Comparison of ENCODE assay signal across 8 cellular contexts in the genomic region with DNA sequence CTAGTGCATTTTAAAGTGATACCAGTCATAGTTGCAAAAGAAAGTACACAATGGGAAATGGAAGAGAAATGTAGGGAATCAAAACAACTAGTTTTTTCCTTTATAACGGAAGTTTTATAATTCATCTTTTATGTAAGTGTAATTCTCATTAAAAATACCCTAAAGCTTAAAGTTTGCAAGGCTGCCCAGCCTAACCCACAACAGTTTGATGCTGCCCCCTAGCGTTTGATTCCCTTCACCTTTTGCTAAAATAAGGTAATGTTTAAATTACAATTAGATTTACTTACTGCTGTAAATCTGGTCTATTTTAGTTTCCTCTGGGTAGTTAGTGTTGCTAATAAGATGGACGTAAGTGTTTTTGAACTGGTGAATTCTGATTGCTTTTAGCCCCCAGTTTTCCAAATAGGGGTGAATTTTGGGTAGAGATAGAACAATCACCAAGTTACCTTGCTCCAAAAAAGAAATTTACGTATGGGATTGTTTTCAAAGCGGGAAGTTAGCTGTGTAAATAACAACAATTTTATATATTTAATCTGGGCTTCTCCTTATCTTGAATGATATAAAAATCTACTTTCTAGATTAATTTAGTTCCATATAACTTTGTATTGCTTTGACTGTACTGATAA. TPM values are rescaled to one million over a fixed set of nuclear protein-coding genes. Genes with fewer than 3 reads are reported as not detected.
DNase-seq lines count a peak whose midpoint lies in the region; ATAC-seq, FAIRE-seq and TF ChIP-seq lines count a peak whose summit lies in the region.

No MANE protein-coding gene starts in this region.

- ATAC-seq in GM18517 (IDR thresholded peaks at IDR 0.05; ENCODE audit: unreplicated experiment), result no peak

- no peaks in the 10 kb centered on the region for H3K27me3 ChIP-seq in HUES6 (ENCODE audit: control insufficient read depth, insufficient read depth, low read length)

- DNase-seq in D341Med (ENCODE audit: low spot score), result peak; percentile 29
- DNase-seq in RCC 7860 (ENCODE audit: low spot score), result peak; percentile 38
- peak; percentile 65 for DNase-seq in activated T-helper 2 cell treated with anti-CD3 and anti-CD28 coated beads, Interferon-gamma antibody, Interleukin-2, Interleukin-4, amounts not matched to agents 10 μg/mL and 5 μg/mL and 100 μg/mL, durations not matched to agents 14 hours and 24 hours and 36 hours (ENCODE audit: low spot score)
- peak; percentile 50 to 87 for DNase-seq in foreskin fibroblast
- peak; percentile 43 for DNase-seq in progenitor cell of endocrine pancreas (ENCODE audit: low spot score, unreplicated experiment)
- DNase-seq in urothelium cell line (ENCODE audit: low spot score), result peak; percentile 30

- FAIRE-seq in RCC 7860 (lab: Jason Lieb, UNC), result peak; percentile 82
- FAIRE-seq in urothelium cell line (lab: Jason Lieb, UNC), result no peak

- intact Hi-C loops in activated T-helper 2 cell treated with anti-CD3 and anti-CD28 coated beads, Interferon-gamma antibody, Interleukin-2, Interleukin-4, amounts not matched to agents 10 μg/mL and 5 μg/mL and 100 μg/mL, durations not matched to agents 14 hours and 24 hours and 36 hours (cut with micrococcal nuclease), result loop anchor here (1.0 to 5.0 kb wide), 7 partner anchors 84 to 408 kb away; partner anchors contain the start of gene DNAH7

- H3K4me1 ChIP-seq in HUES6 (ENCODE audit: control insufficient read depth, insufficient read depth, low read length), result peaks cover 29% of the 10 kb centered on the region

- no peaks in the 10 kb centered on the region for H3K9me3 ChIP-seq in HUES6 (ENCODE audit: control insufficient read depth, insufficient read depth, low read depth, low read length)

- H3K27ac ChIP-seq in HUES6 (ENCODE audit: low read depth, low read length), result no peak overlapping the region

- peak overlapping the region; percentile 100 for H3K27ac Mint-ChIP-seq in activated T-helper 2 cell treated with anti-CD3 and anti-CD28 coated beads, Interferon-gamma antibody, Interleukin-2, Interleukin-4, amounts not matched to agents 10 μg/mL and 5 μg/mL and 100 μg/mL, durations not matched to agents 14 hours and 24 hours and 36 hours
- no peak overlapping the region for H3K27ac Mint-ChIP-seq in progenitor cell of endocrine pancreas

- H3K36me3 Mint-ChIP-seq in activated T-helper 2 cell treated with anti-CD3 and anti-CD28 coated beads, Interferon-gamma antibody, Interleukin-2, Interleukin-4, amounts not matched to agents 10 μg/mL and 5 μg/mL and 100 μg/mL, durations not matched to agents 14 hours and 24 hours and 36 hours (ENCODE audit: low read depth), result peaks cover 38% of the 10 kb centered on the region
- no peaks in the 10 kb centered on the region for H3K36me3 Mint-ChIP-seq in progenitor cell of endocrine pancreas (ENCODE audit: insufficient read depth)

- peak overlapping the region; percentile 94 for H3K4me3 Mint-ChIP-seq in activated T-helper 2 cell treated with anti-CD3 and anti-CD28 coated beads, Interferon-gamma antibody, Interleukin-2, Interleukin-4, amounts not matched to agents 10 μg/mL and 5 μg/mL and 100 μg/mL, durations not matched to agents 14 hours and 24 hours and 36 hours (ENCODE audit: low read depth)
- no peak overlapping the region for H3K4me3 Mint-ChIP-seq in progenitor cell of endocrine pancreas (ENCODE audit: low read depth)

- no peaks in the 10 kb centered on the region for H3K36me3 ChIP-seq in HUES6 (ENCODE audit: control insufficient read depth, insufficient read depth, low read length)

- H3K9ac ChIP-seq in HUES6 (ENCODE audit: low read length), result no peak overlapping the region

- H3K27me3 Mint-ChIP-seq in activated T-helper 2 cell treated with anti-CD3 and anti-CD28 coated beads, Interferon-gamma antibody, Interleukin-2, Interleukin-4, amounts not matched to agents 10 μg/mL and 5 μg/mL and 100 μg/mL, durations not matched to agents 14 hours and 24 hours and 36 hours (ENCODE audit: low read depth), result no peaks in the 10 kb centered on the region
- no peaks in the 10 kb centered on the region for H3K27me3 Mint-ChIP-seq in progenitor cell of endocrine pancreas

- TF ChIP-seq CTCF in foreskin fibroblast (IDR thresholded peaks at IDR 0.05; ENCODE audit: low read depth, low read length) (peak; percentile 72), progenitor cell of endocrine pancreas (IDR thresholded peaks at IDR 0.05; ENCODE audit: unreplicated experiment) (peak; percentile 91)

- H3K9me3 Mint-ChIP-seq in activated T-helper 2 cell treated with anti-CD3 and anti-CD28 coated beads, Interferon-gamma antibody, Interleukin-2, Interleukin-4, amounts not matched to agents 10 μg/mL and 5 μg/mL and 100 μg/mL, durations not matched to agents 14 hours and 24 hours and 36 hours, result no peaks in the 10 kb centered on the region
- H3K9me3 Mint-ChIP-seq in progenitor cell of endocrine pancreas (ENCODE audit: low read depth), result no peaks in the 10 kb centered on the region

- peaks cover 35% of the 10 kb centered on the region for H3K4me1 Mint-ChIP-seq in activated T-helper 2 cell treated with anti-CD3 and anti-CD28 coated beads, Interferon-gamma antibody, Interleukin-2, Interleukin-4, amounts not matched to agents 10 μg/mL and 5 μg/mL and 100 μg/mL, durations not matched to agents 14 hours and 24 hours and 36 hours (ENCODE audit: low read depth)
- peaks cover 26% of the 10 kb centered on the region for H3K4me1 Mint-ChIP-seq in progenitor cell of endocrine pancreas (ENCODE audit: low read depth)

- 0 out of 2 replicates have a peak overlapping the region, but pooled peaks have one; percentile 2 for H3K4me3 ChIP-seq in HUES6 (ENCODE audit: low read depth, low read length)
- peak overlapping the region; percentile 74 to 75 for H3K4me3 ChIP-seq in foreskin fibroblast (ENCODE audit: low read depth in 1 of 2, low read length in 2 of 2)

RNA-seq across cellular contexts. Expression of gene SLC39A10, which starts 3.4 kb away (rescaled TPM):
- 27.2 and 27.6 TPM in 2 replicates for total RNA-seq in activated T-helper 2 cell treated with anti-CD3 and anti-CD28 coated beads, Interferon-gamma antibody, Interleukin-2, Interleukin-4, amounts not matched to agents 10 μg/mL and 5 μg/mL and 100 μg/mL, durations not matched to agents 14 hours and 24 hours and 36 hours
- total RNA-seq in progenitor cell of endocrine pancreas, result 173 and 181 TPM in 2 replicates
